1 cellular context compared by ENCODE assay signal in genomic region chr19:15268192-15268927, GRCh38.
TF ChIP-seq lines count a peak whose summit lies in the region.

No MANE protein-coding gene starts in this region.

TF ChIP-seq in IMR-90, 13 proteins besides CTCF, POLR2A, EP300 and RAD21:
- TF ChIP-seq USF2 (IDR thresholded peaks at IDR 0.05; ENCODE audit: low read depth, low read length) (no peak), SMC3 (IDR thresholded peaks at IDR 0.05; ENCODE audit: low read depth, low read length) (no peak), ELK1 (IDR thresholded peaks at IDR 0.05; ENCODE audit: borderline replicate concordance, low read depth, low read length) (no peak), RCOR1 (IDR thresholded peaks at IDR 0.05; ENCODE audit: insufficient replicate concordance, low read length) (no peak), MAFK (IDR thresholded peaks at IDR 0.05; ENCODE audit: low read depth, low read length) (no peak), FOS (IDR thresholded peaks at IDR 0.05; ENCODE audit: low read depth, low read length) (no peak), BHLHE40 (IDR thresholded peaks at IDR 0.05; ENCODE audit: low read depth, low read length) (no peak), MXI1 (IDR thresholded peaks at IDR 0.05; ENCODE audit: borderline replicate concordance, low read depth, low read length) (no peak), NFE2L2 (IDR thresholded peaks at IDR 0.05; ENCODE audit: low read depth, low read length) (no peak), MAZ (IDR thresholded peaks at IDR 0.05; ENCODE audit: borderline replicate concordance, low read depth, low read length) (no peak), CHD1 (IDR thresholded peaks at IDR 0.05; ENCODE audit: low read depth, low read length) (no peak), RFX5 (IDR thresholded peaks at IDR 0.05; ENCODE audit: low read depth, low read length) (no peak), CEBPB (IDR thresholded peaks at IDR 0.05; ENCODE audit: low read depth, low read length) (no peak)
